ENCODE assay signal across 27 cellular contexts in the genomic region with DNA sequence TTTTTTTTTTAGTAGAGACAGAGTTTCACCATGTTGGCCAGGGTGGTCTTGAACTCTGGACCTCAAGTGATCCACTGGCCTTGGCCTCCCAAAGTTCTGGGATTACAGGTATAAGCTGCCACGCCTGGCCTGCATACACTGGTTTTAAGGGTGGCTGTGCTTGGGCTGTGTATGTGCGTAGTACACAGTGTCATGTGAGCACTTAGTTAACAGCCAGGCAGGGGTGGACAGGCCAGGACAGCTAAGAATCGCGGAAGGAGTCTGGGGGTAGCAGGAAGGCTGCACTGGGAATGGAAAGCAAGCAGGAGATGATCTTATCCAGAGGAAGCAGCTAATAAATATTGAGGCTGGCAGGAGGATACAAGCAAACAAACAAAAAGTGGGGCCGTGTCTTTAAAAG.
"Had no signal": no experiment of that assay in that cellular context is flagged by ENCODE, and none has a peak within 500 bp of the region (broad histone marks: within the 10 kb centered on the region; RNA-seq: fewer than 3 reads in every experiment).

No MANE protein-coding gene starts in this region.

- H3K36me3 ChIP-seq: brain microvascular endothelial cell, cardiac muscle cell had no signal

- H3K9me3 Mint-ChIP-seq: activated CD4-positive, alpha-beta memory T cell treated with anti-CD3 and anti-CD28 coated beads for 36 hours; activated naive CD8-positive, alpha-beta T cell treated with anti-CD3 and anti-CD28 coated beads, Interleukin-2, amount 50 U/mL, for 24 hours; activated T-cell treated with anti-CD3 and anti-CD28 coated beads, Interleukin-2, amount 50 U/mL, for 4 hours had no signal

- DNase-seq: activated CD4-positive, alpha-beta memory T cell treated with anti-CD3 and anti-CD28 coated beads for 36 hours; activated CD4-positive, alpha-beta T cell treated with anti-CD3 and anti-CD28 coated beads, Interleukin-2, amount 10 ng/mL, durations not matched to agents 7 days and 5 days; activated CD4-positive, CD25-positive, alpha-beta regulatory T cell; activated CD8-positive, alpha-beta memory T cell treated with anti-CD3 and anti-CD28 coated beads for 24 hours; activated effector memory CD4-positive, alpha-beta T cell treated with anti-CD3 and anti-CD28 coated beads, Interleukin-2, amount 50 U/mL, for 16 hours; activated naive CD4-positive, alpha-beta T cell treated with Interleukin-2 at 50 U/mL for 16 hours; activated naive CD8-positive, alpha-beta T cell treated with anti-CD3 and anti-CD28 coated beads, Interleukin-2, amount 50 U/mL, for 24 hours; activated T-cell treated with anti-CD3 and anti-CD28 coated beads, Interleukin-2, amount 50 U/mL, for 4 hours; amygdala; brain microvascular endothelial cell; KG1; NCI-H1092; NCI-H1417; NCI-H1930; NCI-H2171; NCI-H2227 treated with DMSO at 0.1 percent for 48 hours; NCI-H446 treated with DMSO at 0.1 percent for 48 hours; NCI-H524 treated with DMSO at 0.1 percent for 48 hours; NCI-H748 treated with DMSO at 0.1 percent for 48 hours; PC-9; SIG-M5; T-helper 2 cell; T1000 had no signal

- H3K4me2 ChIP-seq: PC-9 had no signal

- FAIRE-seq: astrocyte, TTC549 had no signal

- H2AFZ ChIP-seq: PC-9 had no signal

- ATAC-seq: activated naive CD4-positive, alpha-beta T cell treated with anti-CD3 and anti-CD28 coated beads, Interleukin-2, amount 50 U/mL, for 72 hours; activated naive CD8-positive, alpha-beta T cell treated with anti-CD3 and anti-CD28 coated beads, Interleukin-2, amount 50 U/mL, for 24 hours; activated T-cell treated with anti-CD3 and anti-CD28 coated beads, Interleukin-2, amount 50 U/mL, for 4 hours had no signal

- H3K27ac ChIP-seq: brain microvascular endothelial cell, cardiac muscle cell, PC-9 had no signal

- H3K27me3 Mint-ChIP-seq: activated CD4-positive, alpha-beta memory T cell treated with anti-CD3 and anti-CD28 coated beads for 36 hours; activated CD4-positive, alpha-beta T cell treated with anti-CD3 and anti-CD28 coated beads, Interleukin-2, amount 10 ng/mL, durations not matched to agents 7 days and 5 days; activated naive CD8-positive, alpha-beta T cell treated with anti-CD3 and anti-CD28 coated beads, Interleukin-2, amount 50 U/mL, for 24 hours had no signal

- H3K27me3 ChIP-seq: brain microvascular endothelial cell, cardiac muscle cell had no signal

- H3K36me3 Mint-ChIP-seq: activated CD4-positive, alpha-beta memory T cell treated with anti-CD3 and anti-CD28 coated beads for 36 hours had no signal

- H3K27ac Mint-ChIP-seq: activated CD4-positive, alpha-beta memory T cell treated with anti-CD3 and anti-CD28 coated beads for 36 hours; activated CD4-positive, alpha-beta T cell treated with anti-CD3 and anti-CD28 coated beads, Interleukin-2, amount 10 ng/mL, durations not matched to agents 7 days and 5 days; activated naive CD4-positive, alpha-beta T cell treated with anti-CD3 and anti-CD28 coated beads, Interleukin-2, amount 50 U/mL, for 72 hours; activated naive CD8-positive, alpha-beta T cell treated with anti-CD3 and anti-CD28 coated beads, Interleukin-2, amount 50 U/mL, for 24 hours had no signal

- H3K4me3 ChIP-seq: cardiac muscle cell, PC-9 had no signal

- H3K4me1 Mint-ChIP-seq: activated CD4-positive, alpha-beta T cell treated with anti-CD3 and anti-CD28 coated beads, Interleukin-2, amount 10 ng/mL, durations not matched to agents 7 days and 5 days; activated naive CD8-positive, alpha-beta T cell treated with anti-CD3 and anti-CD28 coated beads, Interleukin-2, amount 50 U/mL, for 24 hours had no signal

- H3K4me3 Mint-ChIP-seq: activated CD4-positive, alpha-beta memory T cell treated with anti-CD3 and anti-CD28 coated beads for 36 hours; activated CD4-positive, alpha-beta T cell treated with anti-CD3 and anti-CD28 coated beads, Interleukin-2, amount 10 ng/mL, durations not matched to agents 7 days and 5 days; activated naive CD8-positive, alpha-beta T cell treated with anti-CD3 and anti-CD28 coated beads, Interleukin-2, amount 50 U/mL, for 24 hours; activated T-cell treated with anti-CD3 and anti-CD28 coated beads, Interleukin-2, amount 50 U/mL, for 4 hours had no signal
